In the genomic region with DNA sequence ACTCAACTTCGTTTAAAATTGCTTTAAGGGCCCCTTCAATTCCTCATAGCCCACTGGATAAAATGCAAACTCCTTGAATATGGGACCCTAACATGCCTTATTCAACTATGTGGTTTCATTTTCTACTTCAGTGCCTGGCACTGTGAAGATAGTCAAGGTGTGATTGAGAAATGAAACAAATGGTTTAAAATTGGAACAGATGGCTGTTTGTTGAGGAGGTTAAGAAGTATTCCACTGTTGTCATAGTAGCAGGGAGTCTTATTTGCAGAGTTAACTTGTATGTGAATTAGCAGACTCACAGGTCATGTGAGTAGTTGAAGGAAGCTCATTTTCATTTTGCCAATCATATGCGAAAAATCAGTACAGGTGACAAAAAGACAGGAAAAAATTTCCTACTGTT, we compare ENCODE assay signal across 17 cellular contexts.
"Had no signal": no experiment of that assay in that cellular context is flagged by ENCODE, and none has a peak within 500 bp of the region (broad histone marks: within the 10 kb centered on the region; RNA-seq: fewer than 3 reads in every experiment).

No MANE protein-coding gene starts in this region.

- H3K27ac ChIP-seq: coronary artery, lower lobe of right lung, sigmoid colon, spleen, upper lobe of right lung had no signal

- H3K36me3 Mint-ChIP-seq: activated CD4-positive, alpha-beta memory T cell treated with anti-CD3 and anti-CD28 coated beads for 36 hours; activated CD8-positive, alpha-beta memory T cell treated with anti-CD3 and anti-CD28 coated beads, Interleukin-2, amount 10 ng/mL, durations not matched to agents 7 days and 5 days; activated naive CD8-positive, alpha-beta T cell treated with anti-CD3 and anti-CD28 coated beads, Interleukin-2, amount 10 ng/mL, durations not matched to agents 7 days and 5 days; naive thymus-derived CD8-positive, alpha-beta T cell had no signal

- H3K4me3 Mint-ChIP-seq: activated CD4-positive, alpha-beta memory T cell treated with anti-CD3 and anti-CD28 coated beads for 36 hours; activated CD4-positive, alpha-beta T cell treated with anti-CD3 and anti-CD28 coated beads for 36 hours; activated CD8-positive, alpha-beta memory T cell treated with anti-CD3 and anti-CD28 coated beads, Interleukin-2, amount 10 ng/mL, durations not matched to agents 7 days and 5 days; activated naive CD8-positive, alpha-beta T cell treated with anti-CD3 and anti-CD28 coated beads, Interleukin-2, amount 10 ng/mL, durations not matched to agents 7 days and 5 days; naive thymus-derived CD8-positive, alpha-beta T cell had no signal

- H3K27ac Mint-ChIP-seq: activated CD4-positive, alpha-beta memory T cell treated with anti-CD3 and anti-CD28 coated beads for 36 hours; activated CD4-positive, alpha-beta T cell treated with anti-CD3 and anti-CD28 coated beads for 36 hours; activated CD8-positive, alpha-beta memory T cell treated with anti-CD3 and anti-CD28 coated beads, Interleukin-2, amount 10 ng/mL, durations not matched to agents 7 days and 5 days; activated naive CD8-positive, alpha-beta T cell treated with anti-CD3 and anti-CD28 coated beads, Interleukin-2, amount 10 ng/mL, durations not matched to agents 7 days and 5 days; naive thymus-derived CD8-positive, alpha-beta T cell had no signal

- H3K27me3 ChIP-seq: sigmoid colon, spleen, upper lobe of right lung had no signal

- H3K36me3 ChIP-seq: lower lobe of right lung, sigmoid colon, spleen, upper lobe of right lung had no signal

- H3K27me3 Mint-ChIP-seq: activated CD4-positive, alpha-beta memory T cell treated with anti-CD3 and anti-CD28 coated beads for 36 hours; activated CD4-positive, alpha-beta T cell treated with anti-CD3 and anti-CD28 coated beads for 36 hours; activated CD8-positive, alpha-beta memory T cell treated with anti-CD3 and anti-CD28 coated beads, Interleukin-2, amount 10 ng/mL, durations not matched to agents 7 days and 5 days; activated naive CD8-positive, alpha-beta T cell treated with anti-CD3 and anti-CD28 coated beads, Interleukin-2, amount 10 ng/mL, durations not matched to agents 7 days and 5 days; naive thymus-derived CD8-positive, alpha-beta T cell had no signal

- H3K9me3 ChIP-seq: lower lobe of right lung, sigmoid colon, upper lobe of right lung had no signal

- H3K4me3 ChIP-seq: coronary artery, lower lobe of right lung, sigmoid colon, spleen, upper lobe of right lung had no signal

- ATAC-seq: activated CD4-positive, alpha-beta T cell treated with anti-CD3 and anti-CD28 coated beads for 36 hours; activated CD8-positive, alpha-beta memory T cell treated with anti-CD3 and anti-CD28 coated beads, Interleukin-2, amount 10 ng/mL, durations not matched to agents 7 days and 5 days; lower lobe of right lung; naive thymus-derived CD8-positive, alpha-beta T cell; upper lobe of right lung had no signal

- H3K4me1 Mint-ChIP-seq: activated CD4-positive, alpha-beta T cell treated with anti-CD3 and anti-CD28 coated beads for 36 hours; activated CD8-positive, alpha-beta memory T cell treated with anti-CD3 and anti-CD28 coated beads, Interleukin-2, amount 10 ng/mL, durations not matched to agents 7 days and 5 days; activated naive CD8-positive, alpha-beta T cell treated with anti-CD3 and anti-CD28 coated beads, Interleukin-2, amount 10 ng/mL, durations not matched to agents 7 days and 5 days; naive thymus-derived CD8-positive, alpha-beta T cell had no signal

- H3K4me1 ChIP-seq: lower lobe of right lung, sigmoid colon, spleen, upper lobe of right lung had no signal

- FAIRE-seq: frontal cortex, keratinocyte, TTC549 had no signal

- DNase-seq: activated CD4-positive, alpha-beta memory T cell treated with anti-CD3 and anti-CD28 coated beads for 36 hours; activated CD4-positive, alpha-beta T cell treated with anti-CD3 and anti-CD28 coated beads for 36 hours; activated CD8-positive, alpha-beta memory T cell treated with anti-CD3 and anti-CD28 coated beads, Interleukin-2, amount 10 ng/mL, durations not matched to agents 7 days and 5 days; activated naive CD8-positive, alpha-beta T cell treated with anti-CD3 and anti-CD28 coated beads, Interleukin-2, amount 10 ng/mL, durations not matched to agents 7 days and 5 days; amygdala; hypothalamus; lower lobe of right lung; naive thymus-derived CD8-positive, alpha-beta T cell; sigmoid colon; spleen; stimulated activated CD8-positive, alpha-beta memory T cell treated with anti-CD3 and anti-CD28 coated beads, Interleukin-4, amount 100 ng/mL, for 48 hours; stimulated activated naive CD4-positive, alpha-beta T cell; upper lobe of right lung had no signal
